Comparison of ENCODE assay signal across 1 cellular context in the genomic region with DNA sequence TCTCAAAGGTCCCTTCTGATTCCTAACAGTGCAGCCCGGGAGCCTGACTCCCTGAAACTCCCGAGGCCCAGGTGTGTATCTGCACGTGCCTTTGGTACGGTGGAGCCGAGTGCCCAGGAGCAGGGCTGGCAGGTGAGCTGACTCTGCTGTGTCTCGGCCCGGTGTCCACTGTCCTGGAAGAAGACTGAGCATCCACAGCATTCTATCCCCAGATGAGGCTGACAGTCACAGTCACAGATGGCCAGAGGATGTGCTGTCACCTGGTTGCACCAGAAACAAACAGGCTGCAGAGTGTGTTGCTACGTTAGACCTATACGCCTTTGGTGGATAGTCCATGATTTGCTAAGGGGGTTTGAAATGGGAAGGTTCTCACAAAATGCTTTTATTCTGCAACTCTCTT.
A peak's percentile ranks its signal among the peaks of the same experiment; 100 is the strongest.
TF ChIP-seq lines count a peak whose summit lies in the region.

No MANE protein-coding gene starts in this region.

TF ChIP-seq in HepG2, 621 proteins besides CTCF, POLR2A, EP300 and RAD21:
- TF ChIP-seq, protein P1, sequence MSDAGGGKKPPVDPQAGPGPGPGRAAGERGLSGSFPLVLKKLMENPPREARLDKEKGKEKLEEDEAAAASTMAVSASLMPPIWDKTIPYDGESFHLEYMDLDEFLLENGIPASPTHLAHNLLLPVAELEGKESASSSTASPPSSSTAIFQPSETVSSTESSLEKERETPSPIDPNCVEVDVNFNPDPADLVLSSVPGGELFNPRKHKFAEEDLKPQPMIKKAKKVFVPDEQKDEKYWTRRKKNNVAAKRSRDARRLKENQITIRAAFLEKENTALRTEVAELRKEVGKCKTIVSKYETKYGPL (CRISPR knock-in tag; IDR thresholded peaks at IDR 0.05) = no peak
- 0 out of 2 replicates have a peak, but pooled peaks have one; percentile 32 for TF ChIP-seq FOXC1 (CRISPR knock-in tag; IDR thresholded peaks at IDR 0.05; ENCODE audit: borderline replicate concordance)
